In the genomic region with DNA sequence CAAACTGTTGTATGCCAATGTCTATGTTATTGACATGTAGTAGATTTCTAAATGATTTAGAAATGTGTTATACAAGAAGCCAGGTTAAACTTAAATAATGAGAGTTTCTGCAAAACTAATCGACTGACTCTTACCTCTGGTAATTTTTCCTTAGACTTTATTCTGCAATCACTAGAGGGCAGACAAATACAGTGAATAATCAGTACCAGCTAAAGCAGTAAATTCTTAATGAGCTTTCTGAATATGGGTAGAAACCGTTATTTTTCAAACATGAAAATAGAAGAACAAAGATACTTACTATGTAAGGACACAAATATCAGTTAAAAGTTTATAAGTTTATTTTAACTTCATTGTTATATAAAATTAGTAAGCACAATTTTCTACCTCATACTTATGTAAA, we compare ENCODE assay signal across 8 cellular contexts.
A peak's percentile ranks its signal among the peaks of the same experiment; 100 is the strongest.
DNase-seq lines count a peak whose midpoint lies in the region; ATAC-seq and TF ChIP-seq lines count a peak whose summit lies in the region.

No MANE protein-coding gene starts in this region.

- H2AFZ ChIP-seq in OCI-LY3 (ENCODE audit: low read depth, low read length): no peak overlapping the region

- H3K36me3 Mint-ChIP-seq in endodermal cell (ENCODE audit: low read depth): no peaks in the 10 kb centered on the region
- no peaks in the 10 kb centered on the region for H3K36me3 Mint-ChIP-seq in neural crest cell (ENCODE audit: low read depth)

- H3K9me3 ChIP-seq in OCI-LY3 (ENCODE audit: insufficient read depth, low read length) (no peaks in the 10 kb centered on the region), endodermal cell (ENCODE audit: control insufficient read depth, low read length) (no peaks in the 10 kb centered on the region)

- H3K79me2 ChIP-seq in OCI-LY3 (ENCODE audit: low read length): no peaks in the 10 kb centered on the region

- DNase-seq in AG10803 (ENCODE audit: low read depth) (peak; percentile 53), endodermal cell (no peak), neural crest cell (ENCODE audit: low read depth, low spot score) (no peak)
- no peak for DNase-seq in effector CD4-positive, alpha-beta T cell
- no peak for DNase-seq in stimulated activated CD4-positive, alpha-beta T cell treated with anti-CD3 and anti-CD28 coated beads, Interleukin-2, amount 100 ng/mL, for 48 hours

- H3K27ac ChIP-seq in OCI-LY3 (ENCODE audit: low read length) (no peak overlapping the region), endodermal cell (ENCODE audit: low read depth, low read length) (no peak overlapping the region)

- H3K4me2 ChIP-seq in OCI-LY3 (ENCODE audit: low read length): peak overlapping the region; percentile 83

- no peak overlapping the region for H3K27ac Mint-ChIP-seq in endodermal cell
- no peak overlapping the region for H3K27ac Mint-ChIP-seq in neural crest cell (ENCODE audit: unreplicated experiment)

- no peaks in the 10 kb centered on the region for H3K27me3 Mint-ChIP-seq in endodermal cell (ENCODE audit: insufficient read depth)
- no peaks in the 10 kb centered on the region for H3K27me3 Mint-ChIP-seq in neural crest cell (ENCODE audit: low read depth)

- no peaks in the 10 kb centered on the region for H4K20me1 ChIP-seq in OCI-LY3 (ENCODE audit: insufficient read depth, low read length)

- peak; percentile 71 for TF ChIP-seq CTCF in AG10803 (conservative IDR thresholded peaks at IDR 0.05; ENCODE audit: low read length)
- peak; percentile 91 for TF ChIP-seq CTCF in OCI-LY3 (IDR thresholded peaks at IDR 0.05; ENCODE audit: low read depth, low read length)
- peak; percentile 79 for TF ChIP-seq CTCF in endodermal cell (conservative IDR thresholded peaks at IDR 0.05)
- peak; percentile 73 for TF ChIP-seq CTCF in neural crest cell (conservative IDR thresholded peaks at IDR 0.05)

- no peak overlapping the region for H3K4me3 ChIP-seq in AG10803 (ENCODE audit: low read length)
- H3K4me3 ChIP-seq in OCI-LY3 (ENCODE audit: low read length): peak overlapping the region; percentile 67; the same call in 1 of the 2 replicates
- H3K4me3 ChIP-seq in endodermal cell (ENCODE audit: low read length): no peak overlapping the region

- H3K4me3 Mint-ChIP-seq in endodermal cell (no peak overlapping the region), neural crest cell (no peak overlapping the region)

- H3K9me3 Mint-ChIP-seq in endodermal cell: peaks cover 5% of the 10 kb centered on the region
- peaks cover 3% of the 10 kb centered on the region for H3K9me3 Mint-ChIP-seq in neural crest cell

- H3K27me3 ChIP-seq in OCI-LY3 (ENCODE audit: low read depth, low read length) (peaks cover 11% of the 10 kb centered on the region), endodermal cell (ENCODE audit: control insufficient read depth, insufficient read depth, low read length, poor library complexity, severe bottlenecking) (no peaks in the 10 kb centered on the region)

- H3K36me3 ChIP-seq in OCI-LY3 (replicated peaks; ENCODE audit: low read depth, low read length) (no peaks in the 10 kb centered on the region), endodermal cell (ENCODE audit: control insufficient read depth, insufficient read depth, low read length) (no peaks in the 10 kb centered on the region)

- H3K4me1 ChIP-seq in OCI-LY3 (ENCODE audit: low read length): peaks cover 17% of the 10 kb centered on the region
- no peaks in the 10 kb centered on the region for H3K4me1 ChIP-seq in endodermal cell (ENCODE audit: control insufficient read depth, insufficient read depth, low read length)

- H3K9ac ChIP-seq in OCI-LY3 (ENCODE audit: low read length) (peak overlapping the region; percentile 14; the same call in 1 of the 2 replicates), endodermal cell (ENCODE audit: extremely low read depth, low read length, poor library complexity, severe bottlenecking) (no peak overlapping the region)

- H3K4me1 Mint-ChIP-seq in endodermal cell: no peaks in the 10 kb centered on the region
- no peaks in the 10 kb centered on the region for H3K4me1 Mint-ChIP-seq in neural crest cell

- ATAC-seq in GM18498 (IDR thresholded peaks at IDR 0.05; ENCODE audit: unreplicated experiment) (peak; percentile 58), HG03108 (IDR thresholded peaks at IDR 0.05; ENCODE audit: unreplicated experiment) (peak; percentile 60)

- WGBS in endodermal cell (ENCODE audit: insufficient coverage in 1 of 2, insufficient read length in 1 of 2), 2 experiments: 59 to 80% methylated on average over 1 to 2 of the region's 2 CpGs
